In genomic region chr19:18109731-18110671, GRCh38 we compare ENCODE assay signal across 8 cellular contexts. TPM values are rescaled to one million over a fixed set of nuclear protein-coding genes. Genes with fewer than 3 reads are reported as not detected.
DNase-seq lines count a peak whose midpoint lies in the region; ATAC-seq and TF ChIP-seq lines count a peak whose summit lies in the region.

No MANE protein-coding gene starts in this region.

- H3K4me3 ChIP-seq in Panc1 (ENCODE audit: low read depth in 2 of 2, low read length in 2 of 2) (peak overlapping the region; percentile 57 to 63), skin epidermis (peak overlapping the region; percentile 42 to 65 (median 56))

- no peaks in the 10 kb centered on the region for H3K9me3 ChIP-seq in Panc1 (ENCODE audit: control insufficient read depth, insufficient read depth, low read depth, low read length)

- H3K27me3 ChIP-seq in Panc1 (ENCODE audit: control insufficient read depth, insufficient read depth, low read length) = no peaks in the 10 kb centered on the region

- H3K27ac ChIP-seq in Panc1 (ENCODE audit: low read length) (0 out of 2 replicates have a peak overlapping the region, but pooled peaks have one; percentile 8), skin epidermis (peak overlapping the region in 20 of 21 experiments; percentile 18 to 91 (median 70))

- POLR2A ChIA-PET in Panc1 (lab: Charles Lee) = interaction anchor here (0.6 kb wide), 2 partner anchors 31 to 172 kb away, joined by 3 to 5 read pairs; partner anchors contain the start of gene JUND

- no TSS peak for BruUV-seq in Panc1 (replicated peaks; lab: Mats Ljungman, UMichigan)

- intact Hi-C loops in Panc1 (cut with micrococcal nuclease; ENCODE audit: unreplicated experiment) = loop anchor here (10.0 kb wide), 1 partner anchor 55 kb away; no protein-coding TSS in a partner anchor

- H3K4me1 ChIP-seq in Panc1 (ENCODE audit: control insufficient read depth, insufficient read depth, low read length) = 0 out of 2 replicates have a peak, but pooled peaks cover 3% of the 10 kb centered on the region

- CTCF ChIA-PET in Panc1 (lab: Charles Lee) = interaction anchor here (0.5 to 0.6 kb wide), 2 partner anchors 162 to 250 kb away, joined by 3 to 7 read pairs; partner anchors contain the start of gene RPL18A

- DNase-seq in NCI-H2196 (lab: John Stamatoyannopoulos, UW; ENCODE audit: unreplicated experiment) (peak; percentile 32), NCI-H2196 treated with DMSO at 0.1 percent for 48 hours (lab: John Stamatoyannopoulos, UW; ENCODE audit: unreplicated experiment) (no peak), Panc1 (ENCODE audit: low read depth, low spot score) (no peak), astrocyte of the hippocampus (ENCODE audit: low read depth, low spot score) (peak; percentile 51), iPS-NIHi11 (ENCODE audit: low spot score) (peak; percentile 74)

- no peaks in the 10 kb centered on the region for H3K36me3 ChIP-seq in Panc1 (ENCODE audit: control insufficient read depth, insufficient read depth, low read length)

- peak; percentile 89 for ATAC-seq in Panc1
- no peak for ATAC-seq in GM21619 (IDR thresholded peaks at IDR 0.05; ENCODE audit: unreplicated experiment)
- no peak for ATAC-seq in GM21723 (IDR thresholded peaks at IDR 0.05; ENCODE audit: unreplicated experiment)

- in situ Hi-C loops in Panc1 (cut with HindIII; ENCODE audit: low pct_unique_long_range_greater_than_20kb, low sequenced_read_pairs) = no loop called here

- no peak for TF ChIP-seq CTCF in Panc1 (IDR thresholded peaks at IDR 0.05)

RNA-seq across cellular contexts. Expression of gene MAST3, which starts 12.4 kb away (rescaled TPM):
- total RNA-seq in Panc1 (2021; ENCODE audit: unreplicated experiment) = 13.1 TPM
- 12.5 TPM for polyA plus RNA-seq in Panc1 (2012; ENCODE audit: insufficient read length)

RNA-seq across cellular contexts. Expression of gene IL12RB1, which starts 23.3 kb away (rescaled TPM):
- 0.36 TPM for total RNA-seq in Panc1 (2021; ENCODE audit: unreplicated experiment)
- polyA plus RNA-seq in Panc1 (2012; ENCODE audit: insufficient read length) = 0.10 TPM

RNA-seq across cellular contexts. Expression of gene PIK3R2, which starts 43.0 kb away (rescaled TPM):
- 37.6 TPM for total RNA-seq in Panc1 (2021; ENCODE audit: unreplicated experiment)
- 67.7 TPM for polyA plus RNA-seq in Panc1 (2012; ENCODE audit: insufficient read length)

Comparison
In these comparisons a context has a peak if more than half of its experiments do, and no peak if none do; other contexts are left out.
1. DNase-seq: peak in NCI-H2196 (single experiment), astrocyte of the hippocampus (single experiment) and iPS-NIHi11 (single experiment); none in NCI-H2196 treated with DMSO at 0.1 percent for 48 hours (single experiment) and Panc1 (single experiment).